Comparison of ENCODE assay signal across 25 cellular contexts in the genomic region with DNA sequence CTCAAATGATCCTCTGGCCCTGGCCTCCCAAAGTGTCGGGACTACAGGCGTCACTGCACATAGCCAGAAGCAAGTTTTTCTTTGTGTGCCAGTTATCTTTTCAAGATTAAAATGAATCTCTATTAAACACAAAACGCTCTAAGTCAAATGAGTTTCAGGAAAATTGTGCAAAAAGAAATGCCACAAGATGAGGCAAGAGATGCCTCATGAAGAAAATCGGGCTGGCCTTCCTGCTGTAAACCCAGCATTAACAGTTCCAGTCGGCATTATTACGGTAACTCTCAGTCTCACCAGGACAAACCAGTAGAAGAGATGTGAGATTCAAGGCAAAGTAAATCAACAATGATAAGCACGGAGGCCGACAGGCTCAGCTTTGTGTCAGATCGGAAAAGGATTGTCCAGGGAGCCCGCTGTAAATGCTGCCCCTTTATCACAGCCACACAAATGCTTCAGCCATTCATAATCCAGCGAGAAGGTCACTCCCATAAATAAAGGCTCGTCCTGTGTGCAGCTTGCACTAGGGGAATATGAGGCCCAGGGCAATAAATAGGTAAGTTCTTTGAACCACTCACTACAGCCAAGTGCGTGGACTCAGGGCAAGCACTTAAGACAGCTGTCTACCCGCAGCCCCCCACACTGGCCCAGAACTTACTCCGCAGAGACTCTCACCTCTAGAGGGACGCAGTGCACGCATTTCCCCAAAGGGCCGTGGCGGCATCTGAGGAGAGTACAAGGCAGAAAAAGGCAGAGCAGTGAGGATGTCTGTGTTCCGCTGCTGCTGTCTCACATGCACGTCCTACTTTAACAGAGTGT. TPM values are rescaled to one million over a fixed set of nuclear protein-coding genes. Genes with fewer than 3 reads are reported as not detected.
DNase-seq lines count a peak whose midpoint lies in the region; ATAC-seq and TF ChIP-seq lines count a peak whose summit lies in the region.
"Had no signal": no experiment of that assay in that cellular context is flagged by ENCODE, and none has a peak within 500 bp of the region (broad histone marks: within the 10 kb centered on the region; RNA-seq: fewer than 3 reads in every experiment).

No MANE protein-coding gene starts in this region.

- DNase-seq in natural killer cell treated with Interleukin-12 subunit alpha and Interleukin-12 subunit beta and Interleukin-15 and Interleukin-18, amount 100 ng/mL, for 72 hours (ENCODE audit: low spot score), result peak; percentile 29
- DNase-seq in natural killer cell (no peak), fibroblast of villous mesenchyme (ENCODE audit: low read depth) (peak; percentile 67), head of caudate nucleus (no peak)
- DNase-seq: activated CD8-positive, alpha-beta memory T cell treated with anti-CD3 and anti-CD28 coated beads for 24 hours; activated naive CD4-positive, alpha-beta T cell treated with anti-CD3 and anti-CD28 coated beads for 36 hours; activated T-cell treated with anti-CD3 and anti-CD28 coated beads, Interleukin-2, amount 50 U/mL, for 4 hours; GM23248; midbrain; NCI-H1092 treated with DMSO at 0.1 percent for 48 hours; NCI-H1930; NCI-H226; NCI-H82; OCI-M1; SHP77 treated with DMSO at 0.1 percent for 48 hours; stimulated activated CD4-positive, alpha-beta T cell treated with anti-CD3 and anti-CD28 coated beads, Interleukin-1b, Interleukin-23, amount 100 ng/mL, for 48 hours; SW 1271 had no signal

- ATAC-seq in natural killer cell treated with Interleukin-12 subunit alpha and Interleukin-12 subunit beta and Interleukin-15 and Interleukin-18, amount 100 ng/mL, for 72 hours, result no peak
- no peak for ATAC-seq in natural killer cell
- no peak for ATAC-seq in GM18505 (IDR thresholded peaks at IDR 0.05; ENCODE audit: unreplicated experiment)
- ATAC-seq: activated CD4-positive, CD25-positive, alpha-beta regulatory T cell treated with anti-CD3 and anti-CD28 coated beads, Interleukin-2, amount 50 U/mL, for 24 hours; activated T-cell treated with anti-CD3 and anti-CD28 coated beads, Interleukin-2, amount 50 U/mL, for 4 hours; stimulated activated effector memory CD8-positive, alpha-beta T cell treated with anti-CD3 and anti-CD28 coated beads, Interleukin-12 subunit alpha, Interleukin-12 subunit beta, amount 100 ng/mL, for 72 hours had no signal

- no peak overlapping the region for H3K4me3 Mint-ChIP-seq in natural killer cell treated with Interleukin-12 subunit alpha and Interleukin-12 subunit beta and Interleukin-15 and Interleukin-18, amount 100 ng/mL, for 72 hours
- no peak overlapping the region for H3K4me3 Mint-ChIP-seq in natural killer cell
- H3K4me3 Mint-ChIP-seq: activated naive CD4-positive, alpha-beta T cell treated with anti-CD3 and anti-CD28 coated beads for 36 hours; activated T-cell treated with anti-CD3 and anti-CD28 coated beads, Interleukin-2, amount 50 U/mL, for 4 hours; stimulated activated effector memory CD8-positive, alpha-beta T cell treated with anti-CD3 and anti-CD28 coated beads, Interleukin-12 subunit alpha, Interleukin-12 subunit beta, amount 100 ng/mL, for 72 hours had no signal

- H3K27ac ChIP-seq in subcutaneous abdominal adipose tissue (ENCODE audit: low read depth, low read length), result peak overlapping the region; percentile 41
- H3K27ac ChIP-seq: BLaER1 treated with 17β-estradiol and CSF1 and Interleukin-3, amounts not matched to agents 10 nM and 100 nM; cardiac muscle cell; GM23248; vagina had no signal

- peaks cover 9 to 23% of the 10 kb centered on the region in 2 donors for H3K4me1 Mint-ChIP-seq in natural killer cell treated with Interleukin-12 subunit alpha and Interleukin-12 subunit beta and Interleukin-15 and Interleukin-18, amount 100 ng/mL, for 72 hours (ENCODE audit: low read depth in 2 of 2)
- peaks cover 9 to 32% of the 10 kb centered on the region in 2 donors for H3K4me1 Mint-ChIP-seq in natural killer cell

- no peaks in the 10 kb centered on the region for H3K27me3 Mint-ChIP-seq in natural killer cell treated with Interleukin-12 subunit alpha and Interleukin-12 subunit beta and Interleukin-15 and Interleukin-18, amount 100 ng/mL, for 72 hours
- H3K27me3 Mint-ChIP-seq in natural killer cell (ENCODE audit: low read depth in 2 of 2), result no peaks in the 10 kb centered on the region

- peaks cover 6% of the 10 kb centered on the region for H3K36me3 Mint-ChIP-seq in natural killer cell treated with Interleukin-12 subunit alpha and Interleukin-12 subunit beta and Interleukin-15 and Interleukin-18, amount 100 ng/mL, for 72 hours
- no peaks in the 10 kb centered on the region for H3K36me3 Mint-ChIP-seq in natural killer cell

- peaks cover 5 to 79% (median 63%) of the 10 kb centered on the region in 5 donors for H3K36me3 ChIP-seq in subcutaneous abdominal adipose tissue (ENCODE audit: control insufficient read depth in 5 of 5, insufficient read depth in 5 of 5, low read length in 5 of 5)

- no peak for TF ChIP-seq CTCF in natural killer cell (IDR thresholded peaks at IDR 0.05)
- TF ChIP-seq CTCF in fibroblast of villous mesenchyme (IDR thresholded peaks at IDR 0.05; ENCODE audit: insufficient read depth, low read depth, low read length), result no peak

- peaks cover 5 to 42% (median 32%) of the 10 kb centered on the region in 5 donors for H3K4me1 ChIP-seq in subcutaneous abdominal adipose tissue (ENCODE audit: control insufficient read depth in 5 of 5, insufficient read depth in 5 of 5, low read length in 5 of 5)

- intact Hi-C loops in natural killer cell (cut with micrococcal nuclease), result loop anchor here (10.0 kb wide), 1 partner anchor 95 kb away; a partner anchor contains a TSS
- intact Hi-C loops in head of caudate nucleus (cut with DNase I), result no loop called here

- no peak overlapping the region for H3K27ac Mint-ChIP-seq in natural killer cell treated with Interleukin-12 subunit alpha and Interleukin-12 subunit beta and Interleukin-15 and Interleukin-18, amount 100 ng/mL, for 72 hours
- peak overlapping the region in 1 of 2 donors; percentile 47 for H3K27ac Mint-ChIP-seq in natural killer cell
- H3K27ac Mint-ChIP-seq: activated naive CD4-positive, alpha-beta T cell treated with anti-CD3 and anti-CD28 coated beads for 36 hours; stimulated activated effector memory CD8-positive, alpha-beta T cell treated with anti-CD3 and anti-CD28 coated beads, Interleukin-12 subunit alpha, Interleukin-12 subunit beta, amount 100 ng/mL, for 72 hours had no signal

- no peaks in the 10 kb centered on the region for H3K27me3 ChIP-seq in subcutaneous abdominal adipose tissue (ENCODE audit: control insufficient read depth in 5 of 5, insufficient read depth in 4 of 5, low read length in 5 of 5)
- H3K27me3 ChIP-seq: BLaER1 treated with 17β-estradiol and CSF1 and Interleukin-3, amounts not matched to agents 10 nM and 100 nM; cardiac muscle cell; vagina had no signal

- no peaks in the 10 kb centered on the region for H3K9me3 Mint-ChIP-seq in natural killer cell treated with Interleukin-12 subunit alpha and Interleukin-12 subunit beta and Interleukin-15 and Interleukin-18, amount 100 ng/mL, for 72 hours
- H3K9me3 Mint-ChIP-seq in natural killer cell, result no peaks in the 10 kb centered on the region
- H3K9me3 Mint-ChIP-seq: activated naive CD4-positive, alpha-beta T cell treated with anti-CD3 and anti-CD28 coated beads for 36 hours; activated T-cell treated with anti-CD3 and anti-CD28 coated beads, Interleukin-2, amount 50 U/mL, for 4 hours; stimulated activated effector memory CD8-positive, alpha-beta T cell treated with anti-CD3 and anti-CD28 coated beads, Interleukin-12 subunit alpha, Interleukin-12 subunit beta, amount 100 ng/mL, for 72 hours had no signal

- no peaks in the 10 kb centered on the region for H3K9me3 ChIP-seq in subcutaneous abdominal adipose tissue (ENCODE audit: control insufficient read depth in 5 of 5, low read length in 5 of 5)
- H3K9me3 ChIP-seq: BLaER1 treated with 17β-estradiol and CSF1 and Interleukin-3, amounts not matched to agents 10 nM and 100 nM; vagina had no signal

- TF ChIP-seq POLR2A in GM18505 (IDR thresholded peaks at IDR 0.05; ENCODE audit: borderline replicate concordance, extremely low read depth, insufficient read depth, insufficient read length), result no peak

- H3K4me3 ChIP-seq in fibroblast of villous mesenchyme (ENCODE audit: low read depth, low read length) (no peak overlapping the region), subcutaneous abdominal adipose tissue (ENCODE audit: low read depth in 1 of 5, low read length in 5 of 5) (no peak overlapping the region)
- H3K4me3 ChIP-seq: BLaER1 treated with 17β-estradiol and CSF1 and Interleukin-3, amounts not matched to agents 10 nM and 100 nM; cardiac muscle cell; GM23248; vagina had no signal

- H3K9ac ChIP-seq in subcutaneous abdominal adipose tissue (ENCODE audit: low read length in 5 of 5), result peak overlapping the region in 1 of 5 donors; percentile 6
- H3K9ac ChIP-seq: BLaER1 treated with 17β-estradiol and CSF1 and Interleukin-3, amounts not matched to agents 10 nM and 100 nM; GM23248 had no signal

RNA-seq across cellular contexts. Expression of a gene that starts 27.2 kb away (rescaled TPM):
- total RNA-seq in natural killer cell treated with Interleukin-12 subunit alpha and Interleukin-12 subunit beta and Interleukin-15 and Interleukin-18, amount 100 ng/mL, for 72 hours, result 100 to 1,000 TPM; 161 to 174 TPM
- total RNA-seq in natural killer cell, result 100 to 1,000 TPM in 1 of 3 donors, 10 to 100 TPM in 2; 96.2 to 117 (median 99.1) TPM
- 96.7 and 108 TPM in 2 replicates for total RNA-seq in fibroblast of villous mesenchyme

RNA-seq across cellular contexts. Expression of a gene that starts 27.2 kb away (rescaled TPM):
- under 1 TPM in 1 of 2 donors, not detected in 1; 0.50 TPM for total RNA-seq in natural killer cell treated with Interleukin-12 subunit alpha and Interleukin-12 subunit beta and Interleukin-15 and Interleukin-18, amount 100 ng/mL, for 72 hours
- under 1 TPM; 0.24 to 0.35 (median 0.29) TPM for total RNA-seq in natural killer cell
- 1.7 and 2.3 TPM in 2 replicates for total RNA-seq in fibroblast of villous mesenchyme
- total RNA-seq: vagina had no signal

RNA-seq across cellular contexts. Expression of a gene that starts 46.6 kb away (rescaled TPM):
- 1 to 10 TPM; 4.8 to 8.9 TPM for total RNA-seq in natural killer cell treated with Interleukin-12 subunit alpha and Interleukin-12 subunit beta and Interleukin-15 and Interleukin-18, amount 100 ng/mL, for 72 hours
- total RNA-seq in natural killer cell, result 10 to 100 TPM; 21.9 to 42.8 (median 26.6) TPM
- total RNA-seq in fibroblast of villous mesenchyme, result not detected in 2 replicates
- total RNA-seq: GM23248, temporal lobe, vagina had no signal

RNA-seq across cellular contexts. Expression of a gene that starts 56.7 kb away (rescaled TPM):
- 10 to 100 TPM; 35.2 to 45.6 TPM for total RNA-seq in natural killer cell treated with Interleukin-12 subunit alpha and Interleukin-12 subunit beta and Interleukin-15 and Interleukin-18, amount 100 ng/mL, for 72 hours
- total RNA-seq in natural killer cell (10 to 100 TPM; 29.9 to 35.0 (median 32.4) TPM), fibroblast of villous mesenchyme (23.7 and 28.0 TPM in 2 replicates)

RNA-seq across cellular contexts. Expression of a gene that starts 56.8 kb away (rescaled TPM):
- total RNA-seq in natural killer cell treated with Interleukin-12 subunit alpha and Interleukin-12 subunit beta and Interleukin-15 and Interleukin-18, amount 100 ng/mL, for 72 hours, result 10 to 100 TPM; 38.0 to 90.1 TPM
- total RNA-seq in natural killer cell, result 10 to 100 TPM; 15.6 to 24.2 (median 22.1) TPM
- total RNA-seq in fibroblast of villous mesenchyme, result 7.8 and 10.0 TPM in 2 replicates

Comparison
In these comparisons a context has a peak if more than half of its experiments do, and no peak if none do; other contexts are left out.
1. DNase-seq: peak in natural killer cell treated with Interleukin-12 subunit alpha and Interleukin-12 subunit beta and Interleukin-15 and Interleukin-18, amount 100 ng/mL, for 72 hours (single experiment) and fibroblast of villous mesenchyme (single experiment); none in natural killer cell (single experiment) and head of caudate nucleus (0 of 42).